15 cellular contexts compared by ENCODE assay signal in genomic region chr10:15324113-15324512, GRCh38. TPM values are rescaled to one million over a fixed set of nuclear protein-coding genes. Genes with fewer than 3 reads are reported as not detected.
DNase-seq lines count a peak whose midpoint lies in the region; ATAC-seq, FAIRE-seq and TF ChIP-seq lines count a peak whose summit lies in the region.
"Had no signal": no experiment of that assay in that cellular context is flagged by ENCODE, and none has a peak within 500 bp of the region (broad histone marks: within the 10 kb centered on the region; RNA-seq: fewer than 3 reads in every experiment).

No MANE protein-coding gene starts in this region.

- H3K4me1 Mint-ChIP-seq in WTC11 = peaks cover 21% of the 10 kb centered on the region
- H3K4me1 Mint-ChIP-seq: CD4-positive, CD25-positive, alpha-beta regulatory T cell; IgD-negative memory B cell had no signal

- H2BK15ac ChIP-seq in mesendoderm (replicated peaks; ENCODE audit: low read depth) = no peak overlapping the region

- no peak overlapping the region for H3K9ac ChIP-seq in mesendoderm (ENCODE audit: low read length)
- H3K9ac ChIP-seq in smooth muscle cell (ENCODE audit: low read depth) = no peak overlapping the region
- H3K9ac ChIP-seq: BLaER1, GM23248 had no signal

- H3K4me3 ChIP-seq in mesendoderm (ENCODE audit: low read length) (no peak overlapping the region), smooth muscle cell (no peak overlapping the region)
- H3K4me3 ChIP-seq: BLaER1, GM23248 had no signal

- H3K4me1 ChIP-seq in mesendoderm (ENCODE audit: control insufficient read depth, low read depth, low read length) (no peaks in the 10 kb centered on the region), smooth muscle cell (ENCODE audit: low read depth) (peaks cover 12% of the 10 kb centered on the region)

- WGBS in mesendoderm (ENCODE audit: extremely low coverage, insufficient coverage, low lambda C conversion rate) = 100% methylated on average over 2 of the region's 8 CpGs
- WGBS in smooth muscle cell (ENCODE audit: low lambda C conversion rate) = 75% methylated on average over 8 of the region's 8 CpGs

- H2BK120ac ChIP-seq in mesendoderm (ENCODE audit: low read depth, low read length) = no peak overlapping the region

- H3K56ac ChIP-seq in mesendoderm (ENCODE audit: low read length) = no peak overlapping the region

- no peak overlapping the region for H4K5ac ChIP-seq in mesendoderm (ENCODE audit: low read length)

- 0 out of 2 replicates have a peak, but pooled peaks cover 3% of the 10 kb centered on the region for H3K36me3 Mint-ChIP-seq in WTC11
- H3K36me3 Mint-ChIP-seq: CD4-positive, CD25-positive, alpha-beta regulatory T cell; IgD-negative memory B cell had no signal

- peaks cover 15% of the 10 kb centered on the region for H3K79me1 ChIP-seq in mesendoderm (ENCODE audit: low read length)

- peaks cover 10% of the 10 kb centered on the region for H3K9me3 Mint-ChIP-seq in WTC11

- no peak for FAIRE-seq in GM19239 (lab: Jason Lieb, UNC)

- DNase-seq in ELF-1 (ENCODE audit: low read depth, low spot score) (peak; percentile 58), WTC11 (ENCODE audit: low spot score) (no peak), mesendoderm (peak; percentile 42), smooth muscle cell (lab: John Stamatoyannopoulos, UW; ENCODE audit: unreplicated experiment) (no peak), GM19239 (ENCODE audit: insufficient read length, low spot score) (no peak)
- no peak for DNase-seq in activated naive CD4-positive, alpha-beta T cell treated with anti-CD3 and anti-CD28 coated beads, Interleukin-2, amount 50 U/mL, for 16 hours
- DNase-seq: 8988T; AML-193; CD4-positive, CD25-positive, alpha-beta regulatory T cell; DMS53; H7 had no signal

- no peak overlapping the region for H3K4me3 Mint-ChIP-seq in WTC11
- H3K4me3 Mint-ChIP-seq: CD4-positive, CD25-positive, alpha-beta regulatory T cell had no signal

- no peak overlapping the region for H3K27ac ChIP-seq in mesendoderm (ENCODE audit: low read depth, low read length)
- no peak overlapping the region for H3K27ac ChIP-seq in smooth muscle cell (ENCODE audit: low read depth)
- H3K27ac ChIP-seq: BLaER1, GM23248 had no signal

- H2AK5ac ChIP-seq in mesendoderm (ENCODE audit: low read length) = no peak overlapping the region

- peak; percentile 69 for ATAC-seq in WTC11
- no peak for ATAC-seq in GM21529 (IDR thresholded peaks at IDR 0.05; ENCODE audit: unreplicated experiment)

- H3K4me2 ChIP-seq in mesendoderm (ENCODE audit: low read length) (no peak overlapping the region), smooth muscle cell (peak overlapping the region; percentile 29)
- H3K4me2 ChIP-seq: BLaER1 had no signal

- no peaks in the 10 kb centered on the region for H3K27me3 Mint-ChIP-seq in WTC11 (ENCODE audit: low read depth)

- H3K27me3 ChIP-seq in mesendoderm (ENCODE audit: insufficient read depth, low read length, poor library complexity) (no peaks in the 10 kb centered on the region), smooth muscle cell (ENCODE audit: low read depth) (no peaks in the 10 kb centered on the region)
- H3K27me3 ChIP-seq: BLaER1 had no signal

- no peak overlapping the region for H3K4ac ChIP-seq in mesendoderm (ENCODE audit: low read depth, low read length)

- no peak overlapping the region; the same call in 1 of the 2 replicates for H3K27ac Mint-ChIP-seq in WTC11
- H3K27ac Mint-ChIP-seq: CD4-positive, CD25-positive, alpha-beta regulatory T cell; IgD-negative memory B cell had no signal

- CTCF ChIA-PET in WTC11 (lab: Charles Lee) = interaction anchor here (1.3 kb wide), 1 partner anchor 23 kb away, joined by 4 read pairs; no protein-coding TSS in a partner anchor

- no peaks in the 10 kb centered on the region for H3K36me3 ChIP-seq in mesendoderm (ENCODE audit: control insufficient read depth, insufficient read depth, low read length)
- H3K36me3 ChIP-seq in smooth muscle cell (ENCODE audit: low read depth) = no peaks in the 10 kb centered on the region

- no peak overlapping the region for H2BK5ac ChIP-seq in mesendoderm (ENCODE audit: low read length)

- H3K79me2 ChIP-seq in mesendoderm (ENCODE audit: control insufficient read depth, insufficient read depth, low read length) = peaks cover 5% of the 10 kb centered on the region
- H3K79me2 ChIP-seq in smooth muscle cell (ENCODE audit: low read depth) = peaks cover 33% of the 10 kb centered on the region

- H3K9me3 ChIP-seq in smooth muscle cell (replicated peaks; ENCODE audit: low read depth) = peaks cover 4% of the 10 kb centered on the region

- H4K20me1 ChIP-seq in smooth muscle cell (ENCODE audit: low read depth) = peaks cover 98% of the 10 kb centered on the region

- H4K8ac ChIP-seq in mesendoderm (ENCODE audit: low read depth, low read length) = no peak overlapping the region

- H3K18ac ChIP-seq in mesendoderm (ENCODE audit: low read length) = no peak overlapping the region

- no peak overlapping the region for H3K23ac ChIP-seq in mesendoderm (ENCODE audit: low read length)

- H3F3A ChIP-seq in smooth muscle cell (ENCODE audit: low read depth) = peaks cover 41% of the 10 kb centered on the region

- TF ChIP-seq CTCF in WTC11 (IDR thresholded peaks at IDR 0.05) = no peak
- no peak for TF ChIP-seq CTCF in smooth muscle cell (IDR thresholded peaks at IDR 0.05; ENCODE audit: borderline replicate concordance, insufficient read depth, poor library complexity, severe bottlenecking)

- POLR2A ChIA-PET in WTC11 (lab: Charles Lee) = no interaction called here

- no peak overlapping the region for H2AFZ ChIP-seq in smooth muscle cell (ENCODE audit: low read depth)
- H2AFZ ChIP-seq: GM23248 had no signal

TF ChIP-seq in WTC11, 78 proteins besides CTCF, POLR2A, EP300 and RAD21 (continues in another document):
- TF ChIP-seq NR1H2 (CRISPR knock-in tag; IDR thresholded peaks at IDR 0.05) (no peak), ZSCAN18 (CRISPR knock-in tag; IDR thresholded peaks at IDR 0.05) (no peak), RELA (CRISPR knock-in tag; IDR thresholded peaks at IDR 0.05; ENCODE audit: borderline replicate concordance) (no peak), NR2C2 (CRISPR knock-in tag; IDR thresholded peaks at IDR 0.05) (no peak), JAZF1 (CRISPR knock-in tag; IDR thresholded peaks at IDR 0.05) (no peak), ZNF281 (CRISPR knock-in tag; IDR thresholded peaks at IDR 0.05) (no peak), STAT6 (CRISPR knock-in tag; conservative IDR thresholded peaks at IDR 0.05; ENCODE audit: low read depth) (no peak)

RNA-seq across cellular contexts. Expression of gene FAM171A1, which starts 47.0 kb away (rescaled TPM):
- total RNA-seq in WTC11 (2021) (29.2 to 33.9 TPM (median 30.1 TPM) in 3 replicates), smooth muscle cell (25.5 and 29.9 TPM in 2 replicates)
- 47.8 TPM for polyA plus RNA-seq in mesendoderm (2013, experiment 1 of 2)
- 49.6 TPM for polyA plus RNA-seq in mesendoderm (2013, experiment 2 of 2)
- polyA plus RNA-seq in smooth muscle cell = 35.6 and 37.2 TPM in 2 replicates

Comparison
In these comparisons a context has a peak if more than half of its experiments do, and no peak if none do; other contexts are left out.
1. DNase-seq: peak in ELF-1 (single experiment) and mesendoderm (single experiment); none in WTC11 (single experiment), smooth muscle cell (single experiment), GM19239 (single experiment) and activated naive CD4-positive, alpha-beta T cell treated with anti-CD3 and anti-CD28 coated beads, Interleukin-2, amount 50 U/mL, for 16 hours (single experiment).